ENCODE assay signal across 8 cellular contexts in the genomic region with DNA sequence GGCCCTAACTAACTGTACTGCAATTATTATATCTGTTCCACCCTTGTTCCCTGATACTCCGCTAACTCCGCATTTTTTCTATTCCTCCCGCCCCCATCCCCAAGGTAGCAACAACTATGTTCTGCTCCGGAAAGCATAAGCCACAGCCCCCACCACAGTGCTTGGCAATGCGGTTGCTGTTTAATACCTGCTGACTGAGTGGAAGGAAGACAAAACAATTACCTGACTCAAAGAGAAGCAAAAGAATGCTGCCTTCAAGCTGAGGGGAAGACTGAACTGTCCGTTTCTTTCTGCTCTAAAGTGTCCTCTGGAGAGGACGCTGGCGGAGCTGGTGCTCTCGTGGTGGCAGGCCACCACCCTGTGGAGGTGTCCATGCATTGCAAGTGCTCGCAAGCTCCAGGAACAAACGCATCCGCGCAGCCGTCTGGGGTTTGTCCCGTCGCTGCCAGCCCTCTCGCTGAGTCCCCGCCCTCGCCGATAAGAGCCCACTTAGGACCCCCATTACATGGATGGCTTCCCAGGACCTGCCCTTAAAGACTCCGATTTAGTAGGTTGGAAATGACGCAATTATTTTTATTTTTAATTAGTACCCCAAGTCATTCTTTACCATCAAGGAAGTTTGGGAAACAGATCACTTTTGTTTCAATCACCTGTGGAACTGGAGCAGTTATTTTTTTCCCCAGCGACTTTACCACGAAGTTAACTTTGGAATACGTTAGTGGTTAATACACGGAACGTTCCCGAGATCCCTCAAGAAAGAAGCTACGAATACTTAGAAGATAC. TPM values are rescaled to one million over a fixed set of nuclear protein-coding genes. Genes with fewer than 3 reads are reported as not detected.
DNase-seq lines count a peak whose midpoint lies in the region; ATAC-seq and TF ChIP-seq lines count a peak whose summit lies in the region.

No MANE protein-coding gene starts in this region.

- peak; percentile 95 for DNase-seq in Ammon's horn (ENCODE audit: low spot score)
- DNase-seq in NCI-H510A treated with DMSO at 0.1 percent for 48 hours (lab: John Stamatoyannopoulos, UW): peak; percentile 84
- peak; percentile 95 for DNase-seq in activated CD4-positive, alpha-beta T cell treated with anti-CD3 and anti-CD28 coated beads, Interleukin-2, amount 10 ng/mL, durations not matched to agents 24 days and 14 days
- peak; percentile 92 to 95 (median 93) for DNase-seq in right lobe of liver
- peak; percentile 83 for DNase-seq in stimulated activated CD4-positive, alpha-beta T cell treated with anti-CD3 and anti-CD28 coated beads, Interleukin-4, amount 100 ng/mL, for 24 hours

- H3K9me3 Mint-ChIP-seq in activated CD4-positive, alpha-beta T cell treated with anti-CD3 and anti-CD28 coated beads, Interleukin-2, amount 10 ng/mL, durations not matched to agents 24 days and 14 days: peaks cover 7% of the 10 kb centered on the region
- peaks cover 12% of the 10 kb centered on the region for H3K9me3 Mint-ChIP-seq in dendritic cell treated with granulocyte-macrophage colony-stimulating factor and Interleukin-4, amounts not matched to agents 40 ng/mL and 50 ng/mL, for 4 days

- ATAC-seq in GM19025 (IDR thresholded peaks at IDR 0.05; ENCODE audit: low read depth, unreplicated experiment) (peak; percentile 31), HG03354 (IDR thresholded peaks at IDR 0.05; ENCODE audit: poor library complexity, severe bottlenecking, unreplicated experiment) (peak; percentile 58), right lobe of liver (peak; percentile 71 to 83 (median 74))

- peaks cover 0 to 25% (median 0%) of the 10 kb centered on the region in 4 donors for H3K4me1 ChIP-seq in right lobe of liver

- peak; percentile 68 for TF ChIP-seq POLR2A in right lobe of liver (IDR thresholded peaks at IDR 0.05)

- WGBS in right lobe of liver (ENCODE audit: insufficient coverage, low coverage, low lambda C conversion rate, missing lambda C conversion rate): under 1% methylated on average over 18 of the region's 29 CpGs

- H3K27ac Mint-ChIP-seq in activated CD4-positive, alpha-beta T cell treated with anti-CD3 and anti-CD28 coated beads, Interleukin-2, amount 10 ng/mL, durations not matched to agents 24 days and 14 days: peak overlapping the region; percentile 95
- peak overlapping the region; percentile 99 for H3K27ac Mint-ChIP-seq in dendritic cell treated with granulocyte-macrophage colony-stimulating factor and Interleukin-4, amounts not matched to agents 40 ng/mL and 50 ng/mL, for 4 days

- TF ChIP-seq CTCF in right lobe of liver (IDR thresholded peaks at IDR 0.05): peak; percentile 94 to 97 (median 94)

- peak overlapping the region; percentile 87 to 95 (median 89) for H3K4me3 ChIP-seq in right lobe of liver

- H3K9me3 ChIP-seq in right lobe of liver: no peaks in the 10 kb centered on the region

- H3K36me3 ChIP-seq in right lobe of liver: no peaks in the 10 kb centered on the region

- no peaks in the 10 kb centered on the region for H3K27me3 Mint-ChIP-seq in activated CD4-positive, alpha-beta T cell treated with anti-CD3 and anti-CD28 coated beads, Interleukin-2, amount 10 ng/mL, durations not matched to agents 24 days and 14 days
- H3K27me3 Mint-ChIP-seq in dendritic cell treated with granulocyte-macrophage colony-stimulating factor and Interleukin-4, amounts not matched to agents 40 ng/mL and 50 ng/mL, for 4 days: no peaks in the 10 kb centered on the region

- no peaks in the 10 kb centered on the region for H3K27me3 ChIP-seq in right lobe of liver

- peaks cover 34% of the 10 kb centered on the region for H3K36me3 Mint-ChIP-seq in activated CD4-positive, alpha-beta T cell treated with anti-CD3 and anti-CD28 coated beads, Interleukin-2, amount 10 ng/mL, durations not matched to agents 24 days and 14 days (ENCODE audit: low read depth)
- peaks cover 47% of the 10 kb centered on the region for H3K36me3 Mint-ChIP-seq in dendritic cell treated with granulocyte-macrophage colony-stimulating factor and Interleukin-4, amounts not matched to agents 40 ng/mL and 50 ng/mL, for 4 days (ENCODE audit: low read depth)

- H3K4me1 Mint-ChIP-seq in activated CD4-positive, alpha-beta T cell treated with anti-CD3 and anti-CD28 coated beads, Interleukin-2, amount 10 ng/mL, durations not matched to agents 24 days and 14 days: peaks cover 44% of the 10 kb centered on the region
- peaks cover 42% of the 10 kb centered on the region for H3K4me1 Mint-ChIP-seq in dendritic cell treated with granulocyte-macrophage colony-stimulating factor and Interleukin-4, amounts not matched to agents 40 ng/mL and 50 ng/mL, for 4 days (ENCODE audit: low read depth)

- H3K27ac ChIP-seq in right lobe of liver: peak overlapping the region; percentile 99 to 100 (median 99)

- intact Hi-C loops in activated CD4-positive, alpha-beta T cell treated with anti-CD3 and anti-CD28 coated beads, Interleukin-2, amount 10 ng/mL, durations not matched to agents 24 days and 14 days (cut with micrococcal nuclease): loop anchor here (1.0 to 10.0 kb wide), 8 partner anchors 95 to 909 kb away; partner anchors contain the start of genes EMILIN2 and SMCHD1
- intact Hi-C loops in dendritic cell treated with granulocyte-macrophage colony-stimulating factor and Interleukin-4, amounts not matched to agents 40 ng/mL and 50 ng/mL, for 4 days (cut with micrococcal nuclease): loop anchor here (1.0 to 10.0 kb wide), 7 partner anchors 67 to 589 kb away; partner anchors contain the start of genes LPIN2 and SMCHD1
- intact Hi-C loops in right lobe of liver (cut with DNase I): loop anchor here in 1 of 2 donors (10.0 kb wide), 1 partner anchor 311 kb away; no protein-coding TSS in a partner anchor

- peak overlapping the region; percentile 98 for H3K4me3 Mint-ChIP-seq in activated CD4-positive, alpha-beta T cell treated with anti-CD3 and anti-CD28 coated beads, Interleukin-2, amount 10 ng/mL, durations not matched to agents 24 days and 14 days
- H3K4me3 Mint-ChIP-seq in dendritic cell treated with granulocyte-macrophage colony-stimulating factor and Interleukin-4, amounts not matched to agents 40 ng/mL and 50 ng/mL, for 4 days: peak overlapping the region; percentile 85

RNA-seq across cellular contexts. Expression of gene MYL12A, which starts 1.6 kb away (rescaled TPM):
- total RNA-seq in activated CD4-positive, alpha-beta T cell treated with anti-CD3 and anti-CD28 coated beads, Interleukin-2, amount 10 ng/mL, durations not matched to agents 24 days and 14 days: 337 and 340 TPM in 2 replicates
- total RNA-seq in right lobe of liver: 100 to 1,000 TPM in 5 of 6 experiments, 10 to 100 TPM in 1; 82.1 to 309 (median 225) TPM

RNA-seq across cellular contexts. Expression of gene MYL12B, which starts 15.9 kb away (rescaled TPM):
- total RNA-seq in activated CD4-positive, alpha-beta T cell treated with anti-CD3 and anti-CD28 coated beads, Interleukin-2, amount 10 ng/mL, durations not matched to agents 24 days and 14 days: 239 and 245 TPM in 2 replicates
- total RNA-seq in right lobe of liver: 100 to 1,000 TPM; 113 to 281 (median 185) TPM

RNA-seq across cellular contexts. Expression of gene MYOM1, which starts 26.3 kb away (rescaled TPM):
- 0.75 and 1.3 TPM in 2 replicates for total RNA-seq in activated CD4-positive, alpha-beta T cell treated with anti-CD3 and anti-CD28 coated beads, Interleukin-2, amount 10 ng/mL, durations not matched to agents 24 days and 14 days
- total RNA-seq in right lobe of liver: 10 to 100 TPM in 5 of 6 experiments, 1 to 10 TPM in 1; 3.1 to 64.5 (median 19.1) TPM

Comparison
In these comparisons a context has a peak if more than half of its experiments do, and no peak if none do; other contexts are left out.
1. Peak in every context shown above with its lines: DNase-seq, ATAC-seq, H3K4me3 ChIP-seq and H3K27ac ChIP-seq.